ENCODE assay signal across 1 cellular context in genomic region chr12:71904629-71905028, GRCh38.
TF ChIP-seq lines count a peak whose summit lies in the region.

No MANE protein-coding gene starts in this region.

TF ChIP-seq in endothelial cell of umbilical vein, 7 proteins besides CTCF, POLR2A, EP300 and RAD21 (continued from another document):
- TF ChIP-seq MAX (IDR thresholded peaks at IDR 0.05; ENCODE audit: insufficient read depth, insufficient read length), result no peak
- TF ChIP-seq MYC (IDR thresholded peaks at IDR 0.05; ENCODE audit: low read depth, low read length), result no peak
- TF ChIP-seq FOS (IDR thresholded peaks at IDR 0.05; ENCODE audit: borderline replicate concordance, insufficient read depth, low read length), result no peak
- TF ChIP-seq EZH2 (IDR thresholded peaks at IDR 0.05; ENCODE audit: borderline replicate concordance, low read depth, low read length, severe bottlenecking), result no peak
- TF ChIP-seq JUN (IDR thresholded peaks at IDR 0.05; ENCODE audit: borderline replicate concordance, insufficient read depth, insufficient read length, low read depth), result no peak
TF ChIP-seq in endothelial cell of umbilical vein: peak in this region for 0.
